2 cellular contexts compared by ENCODE assay signal in genomic region chr15:32585844-32586243, GRCh38. TPM values are rescaled to one million over a fixed set of nuclear protein-coding genes. Genes with fewer than 3 reads are reported as not detected.
"Had no signal": no experiment of that assay in that cellular context is flagged by ENCODE, and none has a peak within 500 bp of the region (broad histone marks: within the 10 kb centered on the region; RNA-seq: fewer than 3 reads in every experiment).

No MANE protein-coding gene starts in this region.

RNA-seq across cellular contexts. Expression of gene SCG5, which starts 55.7 kb away (rescaled TPM):
- total RNA-seq: left ventricle myocardium inferior, left ventricle myocardium superior had no signal
